In genomic region chrX:56963377-56963776, GRCh38 we compare ENCODE assay signal across 13 cellular contexts. TPM values are rescaled to one million over a fixed set of nuclear protein-coding genes. Genes with fewer than 3 reads are reported as not detected.
DNase-seq lines count a peak whose midpoint lies in the region; ATAC-seq and TF ChIP-seq lines count a peak whose summit lies in the region.
"Had no signal": no experiment of that assay in that cellular context is flagged by ENCODE, and none has a peak within 500 bp of the region (broad histone marks: within the 10 kb centered on the region; RNA-seq: fewer than 3 reads in every experiment).

No MANE protein-coding gene starts in this region.

- TF ChIP-seq CTCF in MM.1S (IDR thresholded peaks at IDR 0.05; ENCODE audit: low read length) (no peak), esophagus muscularis mucosa (IDR thresholded peaks at IDR 0.05) (no peak)

- no peaks in the 10 kb centered on the region for H3K27me3 Mint-ChIP-seq in activated naive CD4-positive, alpha-beta T cell treated with anti-CD3 and anti-CD28 coated beads, Interleukin-2, amount 10 ng/mL, durations not matched to agents 7 days and 5 days
- no peaks in the 10 kb centered on the region for H3K27me3 Mint-ChIP-seq in effector memory CD8-positive, alpha-beta T cell
- H3K27me3 Mint-ChIP-seq: B cell had no signal

- peak; percentile 38 for DNase-seq in activated naive CD4-positive, alpha-beta T cell treated with anti-CD3 and anti-CD28 coated beads, Interleukin-2, amount 10 ng/mL, durations not matched to agents 7 days and 5 days
- no peak for DNase-seq in activated naive CD4-positive, alpha-beta T cell treated with anti-CD3 and anti-CD28 coated beads, Interleukin-2, amount 50 U/mL, for 72 hours (ENCODE audit: low spot score in 2 of 2)
- DNase-seq in MM.1S, result peak; percentile 7
- DNase-seq in effector memory CD8-positive, alpha-beta T cell, result no peak
- no peak for DNase-seq in inferior parietal cortex (ENCODE audit: extremely low spot score)
- no peak for DNase-seq in esophagus muscularis mucosa (ENCODE audit: extremely low spot score)
- DNase-seq: C1 segment of cervical spinal cord, DMS53, GF-D8, GM23248, IMR-90 had no signal

- no peak overlapping the region for H3K4me3 Mint-ChIP-seq in activated naive CD4-positive, alpha-beta T cell treated with anti-CD3 and anti-CD28 coated beads, Interleukin-2, amount 10 ng/mL, durations not matched to agents 7 days and 5 days
- no peak overlapping the region for H3K4me3 Mint-ChIP-seq in effector memory CD8-positive, alpha-beta T cell
- H3K4me3 Mint-ChIP-seq: B cell had no signal

- peaks cover 3% of the 10 kb centered on the region for H3K36me3 Mint-ChIP-seq in activated naive CD4-positive, alpha-beta T cell treated with anti-CD3 and anti-CD28 coated beads, Interleukin-2, amount 10 ng/mL, durations not matched to agents 7 days and 5 days
- H3K36me3 Mint-ChIP-seq in activated naive CD4-positive, alpha-beta T cell treated with anti-CD3 and anti-CD28 coated beads, Interleukin-2, amount 50 U/mL, for 72 hours, result peaks cover 0 to 6% of the 10 kb centered on the region in 2 donors
- H3K36me3 Mint-ChIP-seq in effector memory CD8-positive, alpha-beta T cell (ENCODE audit: insufficient read depth), result no peaks in the 10 kb centered on the region

- H3K4me2 ChIP-seq in MM.1S (ENCODE audit: low read depth, low read length), result no peak overlapping the region

- TF ChIP-seq POLR2A in esophagus muscularis mucosa (IDR thresholded peaks at IDR 0.05; ENCODE audit: low read depth), result no peak

- no peaks in the 10 kb centered on the region for H3K4me1 ChIP-seq in MM.1S (ENCODE audit: low read length)
- no peaks in the 10 kb centered on the region for H3K4me1 ChIP-seq in esophagus muscularis mucosa

- H3K9me2 ChIP-seq in MM.1S (replicated peaks; ENCODE audit: insufficient read depth, low read length), result no peaks in the 10 kb centered on the region

- H3K36me3 ChIP-seq in MM.1S (replicated peaks; ENCODE audit: insufficient read depth, low read length), result no peaks in the 10 kb centered on the region
- no peaks in the 10 kb centered on the region for H3K36me3 ChIP-seq in esophagus muscularis mucosa

- H3K4me1 Mint-ChIP-seq in activated naive CD4-positive, alpha-beta T cell treated with anti-CD3 and anti-CD28 coated beads, Interleukin-2, amount 10 ng/mL, durations not matched to agents 7 days and 5 days, result peaks cover 14% of the 10 kb centered on the region
- H3K4me1 Mint-ChIP-seq in effector memory CD8-positive, alpha-beta T cell (ENCODE audit: low read depth in 2 of 2), result peaks cover 0 to 3% of the 10 kb centered on the region in 2 donors
- H3K4me1 Mint-ChIP-seq: B cell had no signal

- no peak for TF ChIP-seq EP300 in esophagus muscularis mucosa (IDR thresholded peaks at IDR 0.05)

- H3F3A ChIP-seq in MM.1S (ENCODE audit: insufficient read depth, low read length), result no peaks in the 10 kb centered on the region

- H3K4me3 ChIP-seq in MM.1S (ENCODE audit: low read length) (no peak overlapping the region), esophagus muscularis mucosa (no peak overlapping the region)
- H3K4me3 ChIP-seq: GM23248 had no signal

- H3K9me3 Mint-ChIP-seq in activated naive CD4-positive, alpha-beta T cell treated with anti-CD3 and anti-CD28 coated beads, Interleukin-2, amount 10 ng/mL, durations not matched to agents 7 days and 5 days, result peaks cover 2% of the 10 kb centered on the region
- no peaks in the 10 kb centered on the region for H3K9me3 Mint-ChIP-seq in activated naive CD4-positive, alpha-beta T cell treated with anti-CD3 and anti-CD28 coated beads, Interleukin-2, amount 50 U/mL, for 72 hours
- no peaks in the 10 kb centered on the region for H3K9me3 Mint-ChIP-seq in effector memory CD8-positive, alpha-beta T cell

- H3K27me3 ChIP-seq in MM.1S (replicated peaks; ENCODE audit: insufficient read depth, low read length) (no peaks in the 10 kb centered on the region), esophagus muscularis mucosa (no peaks in the 10 kb centered on the region)

- H3K27ac ChIP-seq in MM.1S (ENCODE audit: low read length), result no peak overlapping the region
- H3K27ac ChIP-seq in esophagus muscularis mucosa (replicated peaks in 1 of 4), result no peak overlapping the region
- H3K27ac ChIP-seq: GM23248 had no signal

- ATAC-seq in activated naive CD4-positive, alpha-beta T cell treated with anti-CD3 and anti-CD28 coated beads, Interleukin-2, amount 50 U/mL, for 72 hours, result no peak
- peak; percentile 37 for ATAC-seq in effector memory CD8-positive, alpha-beta T cell (replicated peaks)
- ATAC-seq in GM19397 (IDR thresholded peaks at IDR 0.05; ENCODE audit: unreplicated experiment), result no peak

- no peaks in the 10 kb centered on the region for H4K20me1 ChIP-seq in MM.1S (ENCODE audit: insufficient read depth, low read length)

- H3K27ac Mint-ChIP-seq in activated naive CD4-positive, alpha-beta T cell treated with anti-CD3 and anti-CD28 coated beads, Interleukin-2, amount 10 ng/mL, durations not matched to agents 7 days and 5 days, result no peak overlapping the region
- no peak overlapping the region for H3K27ac Mint-ChIP-seq in activated naive CD4-positive, alpha-beta T cell treated with anti-CD3 and anti-CD28 coated beads, Interleukin-2, amount 50 U/mL, for 72 hours
- H3K27ac Mint-ChIP-seq in effector memory CD8-positive, alpha-beta T cell, result peak overlapping the region; percentile 5 to 73
- H3K27ac Mint-ChIP-seq: B cell had no signal

- no peak overlapping the region for H3K9ac ChIP-seq in MM.1S (ENCODE audit: low read length)
- H3K9ac ChIP-seq: GM23248 had no signal

- H3K79me2 ChIP-seq in MM.1S (ENCODE audit: low read length), result no peaks in the 10 kb centered on the region

- no peak overlapping the region for H2AFZ ChIP-seq in MM.1S (ENCODE audit: low read length)
- H2AFZ ChIP-seq: GM23248 had no signal

- 29% methylated on average over 1 of the region's 1 CpG for WGBS in esophagus muscularis mucosa

- no peaks in the 10 kb centered on the region for H3K9me3 ChIP-seq in MM.1S (replicated peaks; ENCODE audit: insufficient read depth, low read length)
- H3K9me3 ChIP-seq in esophagus muscularis mucosa, result no peaks in the 10 kb centered on the region

- CTCF ChIA-PET in activated naive CD4-positive, alpha-beta T cell treated with anti-CD3 and anti-CD28 coated beads, Interleukin-2, amount 10 ng/mL, durations not matched to agents 7 days and 5 days (lab: Charles Lee), result no interaction called here

- intact Hi-C loops in esophagus muscularis mucosa (cut with DNase I), result no loop called here

RNA-seq across cellular contexts. Expression of gene SPIN3, which starts 32.0 kb away (rescaled TPM):
- total RNA-seq in activated naive CD4-positive, alpha-beta T cell treated with anti-CD3 and anti-CD28 coated beads, Interleukin-2, amount 50 U/mL, for 72 hours, result 10 to 100 TPM in 1 of 2 donors, 1 to 10 TPM in 1; 6.6 to 11.7 TPM
- 1 to 10 TPM; 5.0 to 9.7 (median 7.2) TPM for total RNA-seq in esophagus muscularis mucosa

Comparison
In these comparisons a context has a peak if more than half of its experiments do, and no peak if none do; other contexts are left out.
1. DNase-seq: peak in activated naive CD4-positive, alpha-beta T cell treated with anti-CD3 and anti-CD28 coated beads, Interleukin-2, amount 10 ng/mL, durations not matched to agents 7 days and 5 days (single experiment) and MM.1S (single experiment); none in activated naive CD4-positive, alpha-beta T cell treated with anti-CD3 and anti-CD28 coated beads, Interleukin-2, amount 50 U/mL, for 72 hours (0 of 2), effector memory CD8-positive, alpha-beta T cell (0 of 3), inferior parietal cortex (single experiment) and esophagus muscularis mucosa (single experiment).
2. H3K27ac Mint-ChIP-seq: peak in effector memory CD8-positive, alpha-beta T cell (2 of 2); none in activated naive CD4-positive, alpha-beta T cell treated with anti-CD3 and anti-CD28 coated beads, Interleukin-2, amount 10 ng/mL, durations not matched to agents 7 days and 5 days (single experiment) and activated naive CD4-positive, alpha-beta T cell treated with anti-CD3 and anti-CD28 coated beads, Interleukin-2, amount 50 U/mL, for 72 hours (0 of 2).